Comparison of ENCODE assay signal across 1 cellular context in genomic region chr5:159727167-159727566, GRCh38.
TF ChIP-seq lines count a peak whose summit lies in the region.

No MANE protein-coding gene starts in this region.

TF ChIP-seq in WTC11, 78 proteins besides CTCF, POLR2A, EP300 and RAD21 (continued from another document):
- TF ChIP-seq, protein P1, sequence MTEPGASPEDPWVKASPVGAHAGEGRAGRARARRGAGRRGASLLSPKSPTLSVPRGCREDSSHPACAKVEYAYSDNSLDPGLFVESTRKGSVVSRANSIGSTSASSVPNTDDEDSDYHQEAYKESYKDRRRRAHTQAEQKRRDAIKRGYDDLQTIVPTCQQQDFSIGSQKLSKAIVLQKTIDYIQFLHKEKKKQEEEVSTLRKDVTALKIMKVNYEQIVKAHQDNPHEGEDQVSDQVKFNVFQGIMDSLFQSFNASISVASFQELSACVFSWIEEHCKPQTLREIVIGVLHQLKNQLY (CRISPR knock-in tag; IDR thresholded peaks at IDR 0.05) = no peak
- TF ChIP-seq E2F5 (CRISPR knock-in tag; IDR thresholded peaks at IDR 0.05) (no peak), ZNF512 (CRISPR knock-in tag; IDR thresholded peaks at IDR 0.05; ENCODE audit: borderline replicate concordance) (no peak), ZNF532 (CRISPR knock-in tag; IDR thresholded peaks at IDR 0.05; ENCODE audit: borderline replicate concordance) (no peak), TEAD4 (CRISPR knock-in tag; IDR thresholded peaks at IDR 0.05) (no peak), NR3C1 (CRISPR knock-in tag; conservative IDR thresholded peaks at IDR 0.05; ENCODE audit: low read depth) (no peak), ZNF138 (CRISPR knock-in tag; conservative IDR thresholded peaks at IDR 0.05) (no peak), RORB (CRISPR knock-in tag; IDR thresholded peaks at IDR 0.05) (no peak), ZNF219 (CRISPR knock-in tag; IDR thresholded peaks at IDR 0.05; ENCODE audit: borderline replicate concordance) (no peak)
- TF ChIP-seq, protein P2, sequence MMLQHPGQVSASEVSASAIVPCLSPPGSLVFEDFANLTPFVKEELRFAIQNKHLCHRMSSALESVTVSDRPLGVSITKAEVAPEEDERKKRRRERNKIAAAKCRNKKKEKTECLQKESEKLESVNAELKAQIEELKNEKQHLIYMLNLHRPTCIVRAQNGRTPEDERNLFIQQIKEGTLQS (CRISPR knock-in tag; conservative IDR thresholded peaks at IDR 0.05) = no peak
